1 cellular context compared by ENCODE assay signal in genomic region chr9:124261787-124262595, GRCh38.
A peak's percentile ranks its signal among the peaks of the same experiment; 100 is the strongest.
TF ChIP-seq lines count a peak whose summit lies in the region.

No MANE protein-coding gene starts in this region.

TF ChIP-seq in GM12878, 131 proteins besides CTCF, POLR2A, EP300 and RAD21:
- TF ChIP-seq ZNF687 (IDR thresholded peaks at IDR 0.05) (peak; percentile 69), CBX3 (IDR thresholded peaks at IDR 0.05; ENCODE audit: borderline replicate concordance, low read depth) (no peak), ZNF592 (IDR thresholded peaks at IDR 0.05) (peak; percentile 63), SIN3A (IDR thresholded peaks at IDR 0.05; ENCODE audit: low read depth, low read length) (0 out of 2 replicates have a peak, but pooled peaks have one; percentile 25), IKZF1 (conservative IDR thresholded peaks at IDR 0.05) (peak; percentile 14; the same call in 1 of the 2 replicates), TCF7 (IDR thresholded peaks at IDR 0.05; ENCODE audit: borderline replicate concordance) (no peak), MEF2A (IDR thresholded peaks at IDR 0.05; ENCODE audit: insufficient read depth, low read depth, low read length) (no peak), SMARCA5 (IDR thresholded peaks at IDR 0.05) (no peak), MTA2 (IDR thresholded peaks at IDR 0.05; ENCODE audit: low read depth) (no peak)
